In genomic region chr2:59322005-59322404, GRCh38 we compare ENCODE assay signal across 16 cellular contexts.
DNase-seq lines count a peak whose midpoint lies in the region; ATAC-seq, FAIRE-seq and TF ChIP-seq lines count a peak whose summit lies in the region.
"Had no signal": no experiment of that assay in that cellular context is flagged by ENCODE, and none has a peak within 500 bp of the region (broad histone marks: within the 10 kb centered on the region; RNA-seq: fewer than 3 reads in every experiment).

No MANE protein-coding gene starts in this region.

- H4K8ac ChIP-seq in H1 (ENCODE audit: extremely low read depth, insufficient read depth, low read length): no peak overlapping the region

- H2BK20ac ChIP-seq in H1 (ENCODE audit: low read length): no peak overlapping the region

- H2BK120ac ChIP-seq in H1 (replicated peaks; ENCODE audit: low read depth, low read length): no peak overlapping the region

- POLR2A ChIA-PET in HepG2 (lab: Yijun Ruan, JAX) (no interaction called here), H1 (lab: Charles Lee; ENCODE audit: partially characterized antibody) (no interaction called here)

- no peak for TF ChIP-seq RAD21 in HepG2 (CRISPR knock-in tag; IDR thresholded peaks at IDR 0.05)
- no peak for TF ChIP-seq RAD21 in H1 (IDR thresholded peaks at IDR 0.05 in 1 of 2, conservative IDR thresholded peaks at IDR 0.05 in 1 of 2; ENCODE audit: low read depth in 2 of 2, low read length in 2 of 2)

- H3K27me3 ChIP-seq in HepG2 (ENCODE audit: control insufficient read depth in 1 of 2, insufficient read depth in 2 of 2, low read length in 2 of 2) (no peaks in the 10 kb centered on the region), right lobe of liver (no peaks in the 10 kb centered on the region), H1 (replicated peaks in 1 of 4; ENCODE audit: control insufficient read depth in 3 of 4, extremely low read depth in 1 of 4, insufficient read depth in 3 of 4, low read length in 3 of 4) (no peaks in the 10 kb centered on the region)
- H3K27me3 ChIP-seq: BLaER1 had no signal

- TF ChIP-seq CTCF in HepG2 (CRISPR knock-in tag; IDR thresholded peaks at IDR 0.05): no peak
- TF ChIP-seq CTCF in right lobe of liver (IDR thresholded peaks at IDR 0.05): no peak
- no peak for TF ChIP-seq CTCF in H1 (IDR thresholded peaks at IDR 0.05; ENCODE audit: control extremely low read depth in 1 of 3, insufficient read depth in 1 of 3, low read depth in 1 of 3, low read length in 3 of 3)
- no peak for TF ChIP-seq CTCF in GM13976 (IDR thresholded peaks at IDR 0.05; ENCODE audit: borderline replicate concordance, control extremely low read depth, extremely low read depth, insufficient read depth, missing control alignments)

- H3K36me3 ChIP-seq in HepG2 (replicated peaks in 1 of 2; ENCODE audit: control insufficient read depth in 1 of 2, insufficient read depth in 2 of 2, low read length in 2 of 2) (no peaks in the 10 kb centered on the region), right lobe of liver (no peaks in the 10 kb centered on the region), H1 (ENCODE audit: control insufficient read depth in 2 of 4, insufficient read depth in 4 of 4, low read length in 3 of 4) (no peaks in the 10 kb centered on the region)
- H3K36me3 ChIP-seq: BLaER1 had no signal

- DNase-seq in HepG2 (ENCODE audit: low spot score) (no peak), right lobe of liver (no peak), H1 (ENCODE audit: low read depth in 1 of 2, low spot score in 2 of 2) (no peak), islet precursor cell (peak; percentile 59), GM13976 (ENCODE audit: low spot score) (no peak), hippocampal formation (lab: John Stamatoyannopoulos, UW) (no peak), ACHN (no peak)
- DNase-seq: AML-193; CD8-positive, alpha-beta memory T cell; DMS53; KG1 had no signal

- H3K79me1 ChIP-seq in H1 (ENCODE audit: low read depth, low read length): no peaks in the 10 kb centered on the region

- CTCF ChIA-PET in HepG2 (lab: Yijun Ruan, JAX; ENCODE audit: low intra/inter-chr PET ratio, low total read pairs): no interaction called here
- CTCF ChIA-PET in H1 (lab: Charles Lee; ENCODE audit: partially characterized antibody): interaction anchor here (0.6 to 1.2 kb wide), 2 partner anchors 9 to 21 kb away, joined by 3 read pairs; no protein-coding TSS in a partner anchor

- no peak overlapping the region for H4K91ac ChIP-seq in H1 (replicated peaks; ENCODE audit: insufficient read length, low read length)

- H2BK12ac ChIP-seq in H1 (ENCODE audit: low read depth, low read length): no peak overlapping the region

- H2BK15ac ChIP-seq in H1 (ENCODE audit: low read length): no peak overlapping the region

- H2BK5ac ChIP-seq in H1 (ENCODE audit: low read depth, low read length): no peak overlapping the region

- H3K9ac ChIP-seq in HepG2 (ENCODE audit: insufficient read depth, low read depth, low read length) (no peak overlapping the region), H1 (replicated peaks in 1 of 4; ENCODE audit: extremely low read depth in 1 of 4, low read depth in 3 of 4, low read length in 3 of 4) (no peak overlapping the region)
- H3K9ac ChIP-seq: BLaER1 had no signal

- BruUV-seq in HepG2 (replicated peaks; lab: Mats Ljungman, UMichigan): no TSS peak

- TF ChIP-seq EP300 in HepG2 (IDR thresholded peaks at IDR 0.05; ENCODE audit: low read depth in 2 of 2, low read length in 2 of 2) (no peak), HepG2 (CRISPR knock-in tag; IDR thresholded peaks at IDR 0.05; ENCODE audit: borderline replicate concordance) (no peak), H1 (IDR thresholded peaks at IDR 0.05; ENCODE audit: borderline replicate concordance in 1 of 2, low read depth in 2 of 2, low read length in 2 of 2) (no peak)

- H3K27ac ChIP-seq in HepG2 (ENCODE audit: extremely low read length, insufficient read depth, low read length) (no peak overlapping the region), right lobe of liver (no peak overlapping the region), H1 (ENCODE audit: low read depth, low read length) (no peak overlapping the region)
- H3K27ac ChIP-seq: 22Rv1, BLaER1 had no signal

- TF ChIP-seq POLR2A in HepG2 (IDR thresholded peaks at IDR 0.05; ENCODE audit: insufficient read depth in 1 of 2, low read depth in 2 of 2, low read length in 2 of 2): no peak
- no peak for TF ChIP-seq POLR2A in right lobe of liver (IDR thresholded peaks at IDR 0.05)
- no peak for TF ChIP-seq POLR2A in H1 (IDR thresholded peaks at IDR 0.05; ENCODE audit: control extremely low read depth in 1 of 2, low read depth in 2 of 2, low read length in 2 of 2)

- intact Hi-C loops in HepG2 (cut with micrococcal nuclease; ENCODE audit: unreplicated experiment) (no loop called here), right lobe of liver (cut with DNase I) (no loop called here)

- no peak for ATAC-seq in HepG2
- ATAC-seq in right lobe of liver: no peak

- H3K4me2 ChIP-seq in HepG2 (ENCODE audit: low read depth, low read length) (no peak overlapping the region), H1 (ENCODE audit: insufficient read depth in 1 of 2, low read depth in 2 of 2, low read length in 2 of 2) (no peak overlapping the region)
- H3K4me2 ChIP-seq: BLaER1 had no signal

- H3K4me3 ChIP-seq in HepG2 (replicated peaks in 1 of 3; ENCODE audit: insufficient read depth in 1 of 3, low read depth in 2 of 3, low read length in 3 of 3): no peak overlapping the region
- no peak overlapping the region for H3K4me3 ChIP-seq in right lobe of liver
- no peak overlapping the region for H3K4me3 ChIP-seq in H1 (ENCODE audit: extremely low read depth in 1 of 4, insufficient read depth in 2 of 4, low read depth in 3 of 4, low read length in 4 of 4)
- H3K4me3 ChIP-seq: BLaER1 had no signal

- no peaks in the 10 kb centered on the region for H4K20me1 ChIP-seq in HepG2 (ENCODE audit: insufficient read depth, low read length)
- no peaks in the 10 kb centered on the region for H4K20me1 ChIP-seq in H1 (replicated peaks in 1 of 2; ENCODE audit: control insufficient read depth in 1 of 2, insufficient read depth in 2 of 2, low read length in 2 of 2)
- H4K20me1 ChIP-seq: BLaER1 had no signal

- 47% methylated on average over 7 of the region's 7 CpGs for WGBS in HepG2 (ENCODE audit: low lambda C conversion rate)
- 83% methylated on average over 7 of the region's 7 CpGs for WGBS in right lobe of liver (ENCODE audit: insufficient coverage, low coverage, low lambda C conversion rate, missing lambda C conversion rate)
- 90% methylated on average over 7 of the region's 7 CpGs; no CpG with 5 or more reads in 1 of the 2 experiments for WGBS in H1 (ENCODE audit: extremely low coverage in 1 of 2, insufficient coverage in 1 of 2, insufficient read length in 1 of 2, insufficient replicate concordance in 2 of 2, low coverage in 1 of 2, low lambda C conversion rate in 2 of 2, missing lambda C conversion rate in 1 of 2), 2 experiments

- in situ Hi-C loops in HepG2 (cut with HindIII; ENCODE audit: extremely low pct_ligation_motif_present, low pct_unique_long_range_greater_than_20kb): no loop called here
- in situ Hi-C loops in GM13976 (cut with MboI; ENCODE audit: low sequenced_read_pairs, unreplicated experiment): loop anchor here (25.0 kb wide), 1 partner anchor 1240 kb away; the partner anchor contains the start of gene BCL11A
- in situ Hi-C loops in ACHN (cut with HindIII; ENCODE audit: low pct_ligation_motif_present, low pct_unique_long_range_greater_than_20kb, low sequenced_read_pairs): no loop called here

- H2AK5ac ChIP-seq in H1 (ENCODE audit: low read depth, low read length): no peak overlapping the region

- H3K4me1 ChIP-seq in HepG2 (ENCODE audit: insufficient read depth, low read length) (no peaks in the 10 kb centered on the region), right lobe of liver (no peaks in the 10 kb centered on the region), H1 (replicated peaks in 1 of 4; ENCODE audit: control insufficient read depth in 3 of 4, insufficient read depth in 4 of 4, low read length in 3 of 4) (no peaks in the 10 kb centered on the region)
- H3K4me1 ChIP-seq: BLaER1, Caco-2 had no signal

- FAIRE-seq in HepG2 (lab: Jason Lieb, UNC): no peak
- no peak for FAIRE-seq in H1 (lab: Jason Lieb, UNC)
- FAIRE-seq: GM12891, H54 had no signal

- no peak overlapping the region for H4K5ac ChIP-seq in H1 (ENCODE audit: insufficient read length, low read depth, low read length)

- H3K9me3 ChIP-seq in HepG2 (ENCODE audit: low read length) (no peaks in the 10 kb centered on the region; the same call in 1 of the 2 replicates), right lobe of liver (no peaks in the 10 kb centered on the region), H1 (ENCODE audit: insufficient read depth in 2 of 2, low read depth in 1 of 2, low read length in 1 of 2) (peaks cover 5 to 9% of the 10 kb centered on the region in 2 experiments; a peak in 3 of 4 replicates)
- H3K9me3 ChIP-seq: Caco-2 had no signal

- H3K4ac ChIP-seq in H1 (replicated peaks; ENCODE audit: insufficient read length, low read depth, low read length): no peak overlapping the region

- H2AFZ ChIP-seq in HepG2 (ENCODE audit: low read length): no peak overlapping the region
- H2AFZ ChIP-seq in H1 (ENCODE audit: low read length): peak overlapping the region; percentile 79; the same call in 1 of the 2 replicates

- no peak overlapping the region for H3K23ac ChIP-seq in H1 (ENCODE audit: insufficient read length)

- no peak overlapping the region for H3K56ac ChIP-seq in H1 (replicated peaks; ENCODE audit: insufficient read length, low read depth, low read length)

- H3K18ac ChIP-seq in H1 (ENCODE audit: extremely low read depth, low read length): no peak overlapping the region

- no peaks in the 10 kb centered on the region for H3K23me2 ChIP-seq in H1 (ENCODE audit: low read depth, low read length)

- H3K14ac ChIP-seq in H1 (ENCODE audit: insufficient read length): no peak overlapping the region

- no peaks in the 10 kb centered on the region for H3K79me2 ChIP-seq in HepG2 (ENCODE audit: insufficient read depth, low read length)
- no peaks in the 10 kb centered on the region for H3K79me2 ChIP-seq in H1 (ENCODE audit: control insufficient read depth in 1 of 2, insufficient read depth in 2 of 2, low read length in 2 of 2)

TF ChIP-seq in HepG2, 621 proteins besides CTCF, POLR2A, EP300 and RAD21:
- no peak for TF ChIP-seq SRSF9 (IDR thresholded peaks at IDR 0.05; ENCODE audit: borderline replicate concordance, insufficient read depth, low read depth, low read length, poor library complexity, severe bottlenecking)
- 0 out of 2 replicates have a peak, but pooled peaks have one; percentile 59 for TF ChIP-seq GTF3A (CRISPR knock-in tag; conservative IDR thresholded peaks at IDR 0.05)
TF ChIP-seq in HepG2: peak in this region for 1.

TF ChIP-seq in H1, 55 proteins besides CTCF, POLR2A, EP300 and RAD21:
- TF ChIP-seq CHD2 (IDR thresholded peaks at IDR 0.05; ENCODE audit: low read length) (no peak), POLR2AphosphoS5 (IDR thresholded peaks at IDR 0.05; ENCODE audit: low read depth, low read length) (no peak), TBP (IDR thresholded peaks at IDR 0.05; ENCODE audit: low read depth, low read length) (peak; percentile 96), SP4 (IDR thresholded peaks at IDR 0.05; ENCODE audit: low read length) (no peak), CREB1 (IDR thresholded peaks at IDR 0.05) (no peak)

Comparison
In these comparisons a context has a peak if more than half of its experiments do, and no peak if none do; other contexts are left out.
1. Of the 41 proteins assayed by ChIP-seq in both HepG2 and H1: peak only in HepG2: none; only in H1: TBP; in both: none; in neither: 40.